ENCODE assay signal across 1 cellular context in genomic region chr14:104187931-104188726, GRCh38.
TF ChIP-seq lines count a peak whose summit lies in the region.

No MANE protein-coding gene starts in this region.

TF ChIP-seq in HEK293, 187 proteins besides CTCF, POLR2A, EP300 and RAD21 (continued from another document):
- no peak for TF ChIP-seq ZNF654 (tag by site-specific recombination; IDR thresholded peaks at IDR 0.05; ENCODE audit: low read depth)
- 0 out of 2 replicates have a peak, but pooled peaks have one; percentile 10 for TF ChIP-seq EGR2 (tag by site-specific recombination; IDR thresholded peaks at IDR 0.05; ENCODE audit: low read depth)
- TF ChIP-seq ZNF274 (IDR thresholded peaks at IDR 0.05; ENCODE audit: low read length) = no peak
- no peak for TF ChIP-seq ZNF274 (tag by site-specific recombination; IDR thresholded peaks at IDR 0.05; ENCODE audit: borderline replicate concordance)
- TF ChIP-seq ZBTB20 (tag by site-specific recombination; IDR thresholded peaks at IDR 0.05) = no peak
- TF ChIP-seq, protein P1, sequence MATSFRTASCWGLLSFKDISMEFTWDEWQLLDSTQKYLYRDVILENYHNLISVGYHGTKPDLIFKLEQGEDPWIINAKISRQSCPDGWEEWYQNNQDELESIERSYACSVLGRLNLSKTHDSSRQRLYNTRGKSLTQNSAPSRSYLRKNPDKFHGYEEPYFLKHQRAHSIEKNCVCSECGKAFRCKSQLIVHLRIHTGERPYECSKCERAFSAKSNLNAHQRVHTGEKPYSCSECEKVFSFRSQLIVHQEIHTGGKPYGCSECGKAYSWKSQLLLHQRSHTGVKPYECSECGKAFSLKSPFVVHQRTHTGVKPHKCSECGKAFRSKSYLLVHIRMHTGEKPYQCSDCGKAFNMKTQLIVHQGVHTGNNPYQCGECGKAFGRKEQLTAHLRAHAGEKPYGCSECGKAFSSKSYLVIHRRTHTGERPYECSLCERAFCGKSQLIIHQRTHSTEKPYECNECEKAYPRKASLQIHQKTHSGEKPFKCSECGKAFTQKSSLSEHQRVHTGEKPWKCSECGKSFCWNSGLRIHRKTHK (tag by site-specific recombination; IDR thresholded peaks at IDR 0.05) = no peak
- no peak for TF ChIP-seq ZNF707 (tag by site-specific recombination; IDR thresholded peaks at IDR 0.05)
